ENCODE assay signal across 26 cellular contexts in the genomic region with DNA sequence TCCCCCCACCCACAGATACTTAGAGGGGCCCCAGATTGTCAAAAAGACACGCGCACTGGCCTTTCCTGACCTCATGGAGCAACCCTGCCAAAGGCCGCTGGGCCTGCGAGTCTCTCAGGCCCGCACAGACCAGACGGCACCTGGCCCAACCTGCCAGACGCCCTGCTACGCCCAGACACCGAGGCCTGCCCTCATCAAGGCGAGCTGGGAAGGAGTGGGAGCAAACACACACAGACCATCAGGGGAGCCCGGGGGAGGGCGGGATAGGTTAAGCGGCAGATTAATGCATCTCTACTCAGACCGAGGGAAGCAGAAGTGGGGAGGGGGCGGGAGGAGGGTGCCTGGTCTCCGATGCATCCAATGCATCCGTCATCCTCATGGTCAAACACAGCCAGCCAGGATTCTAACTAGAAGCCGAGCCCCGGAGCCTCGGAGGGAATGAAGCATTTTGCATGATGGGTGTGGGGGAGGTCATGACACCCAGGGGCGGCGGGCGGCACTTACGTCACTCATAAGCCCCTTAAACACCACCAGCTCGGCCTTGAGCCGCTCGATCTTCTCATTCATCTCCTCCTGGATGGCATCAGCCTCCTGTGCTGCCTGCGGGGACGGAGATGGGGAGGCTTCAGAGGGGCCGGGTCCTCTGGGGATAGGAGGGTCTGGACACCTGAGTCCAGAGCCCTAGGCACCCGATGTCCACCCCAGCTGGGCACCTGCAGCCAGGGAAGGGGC. TPM values are rescaled to one million over a fixed set of nuclear protein-coding genes. Genes with fewer than 3 reads are reported as not detected.
"Had no signal": no experiment of that assay in that cellular context is flagged by ENCODE, and none has a peak within 500 bp of the region (broad histone marks: within the 10 kb centered on the region; RNA-seq: fewer than 3 reads in every experiment).

No MANE protein-coding gene starts in this region.

- H3K4me3 Mint-ChIP-seq: activated naive CD4-positive, alpha-beta T cell treated with anti-CD3 and anti-CD28 coated beads for 36 hours; activated naive CD8-positive, alpha-beta T cell treated with anti-CD3 and anti-CD28 coated beads, Interleukin-2, amount 50 U/mL, for 24 hours; nephron; T-helper 2 cell treated with Interferon-gamma antibody and Interleukin-4, amounts not matched to agents 5 μg/mL and 100 μg/mL, for 36 hours had no signal

- H3K27ac ChIP-seq: coronary artery, esophagus squamous epithelium, left ventricle myocardium inferior, psoas muscle, right lobe of liver, thoracic aorta had no signal

- H3K4me2 ChIP-seq: smooth muscle cell had no signal

- DNase-seq: activated CD4-positive, alpha-beta T cell treated with anti-CD3 and anti-CD28 coated beads, Interleukin-2, amount 50 U/mL, for 1 hour; activated CD8-positive, alpha-beta memory T cell treated with anti-CD3 and anti-CD28 coated beads for 24 hours; activated naive CD4-positive, alpha-beta T cell treated with anti-CD3 and anti-CD28 coated beads for 36 hours; activated naive CD8-positive, alpha-beta T cell treated with anti-CD3 and anti-CD28 coated beads, Interleukin-2, amount 50 U/mL, for 24 hours; aorta; esophagus squamous epithelium; hippocampal formation; left ventricle myocardium inferior; psoas muscle; right lobe of liver; stimulated activated CD4-positive, alpha-beta T cell treated with anti-CD3 and anti-CD28 coated beads, Interleukin-4, amount 100 ng/mL, for 4 hours; stimulated activated CD8-positive, alpha-beta memory T cell treated with anti-CD3 and anti-CD28 coated beads, Interleukin-4, amount 100 ng/mL, for 48 hours; SW 1271 had no signal

- ATAC-seq: activated CD4-positive, CD25-positive, alpha-beta regulatory T cell treated with anti-CD3 and anti-CD28 coated beads, Interleukin-2, amount 50 U/mL, for 24 hours; activated naive CD8-positive, alpha-beta T cell treated with anti-CD3 and anti-CD28 coated beads, Interleukin-2, amount 50 U/mL, for 24 hours; psoas muscle; right lobe of liver had no signal

- H3K27me3 ChIP-seq: esophagus squamous epithelium, right lobe of liver had no signal

- H3K9me3 Mint-ChIP-seq: activated naive CD4-positive, alpha-beta T cell treated with anti-CD3 and anti-CD28 coated beads for 36 hours; activated naive CD8-positive, alpha-beta T cell treated with anti-CD3 and anti-CD28 coated beads, Interleukin-2, amount 50 U/mL, for 24 hours; activated T-helper 2 cell treated with anti-CD3 and anti-CD28 coated beads, Interferon-gamma antibody, Interleukin-2, Interleukin-4, amounts not matched to agents 10 μg/mL and 5 μg/mL and 100 μg/mL, durations not matched to agents 14 hours and 24 hours and 36 hours; nephron; T-helper 2 cell treated with Interferon-gamma antibody and Interleukin-4, amounts not matched to agents 5 μg/mL and 100 μg/mL, for 36 hours had no signal

- FAIRE-seq: endothelial cell of umbilical vein, kidney had no signal

- H3K9me3 ChIP-seq: esophagus squamous epithelium, left ventricle myocardium inferior, psoas muscle, right lobe of liver, thoracic aorta had no signal

- H3K4me3 ChIP-seq: coronary artery, esophagus squamous epithelium, left ventricle myocardium inferior, psoas muscle, right lobe of liver, smooth muscle cell, thoracic aorta had no signal

- H3K27ac Mint-ChIP-seq: activated naive CD4-positive, alpha-beta T cell treated with anti-CD3 and anti-CD28 coated beads for 36 hours; activated naive CD8-positive, alpha-beta T cell treated with anti-CD3 and anti-CD28 coated beads, Interleukin-2, amount 50 U/mL, for 24 hours; activated T-helper 2 cell treated with anti-CD3 and anti-CD28 coated beads, Interferon-gamma antibody, Interleukin-2, Interleukin-4, amounts not matched to agents 10 μg/mL and 5 μg/mL and 100 μg/mL, durations not matched to agents 14 hours and 24 hours and 36 hours; T-helper 2 cell treated with Interferon-gamma antibody and Interleukin-4, amounts not matched to agents 5 μg/mL and 100 μg/mL, for 36 hours had no signal

RNA-seq across cellular contexts. Expression of a gene that starts 59.9 kb away (rescaled TPM):
- total RNA-seq: activated naive CD4-positive, alpha-beta T cell treated with anti-CD3 and anti-CD28 coated beads for 36 hours; activated T-helper 2 cell treated with anti-CD3 and anti-CD28 coated beads, Interferon-gamma antibody, Interleukin-2, Interleukin-4, amounts not matched to agents 10 μg/mL and 5 μg/mL and 100 μg/mL, durations not matched to agents 14 hours and 24 hours and 36 hours; aorta; endothelial cell of umbilical vein; esophagus squamous epithelium; fibroblast of villous mesenchyme; glomerular endothelial cell; kidney; left ventricle myocardium inferior; osteocyte; psoas muscle; smooth muscle cell; thoracic aorta; ureter had no signal
- polyA plus RNA-seq: aorta, endothelial cell of umbilical vein, psoas muscle, smooth muscle cell had no signal
